In genomic region chr20:4519530-4519929, GRCh38 we compare ENCODE assay signal across 10 cellular contexts.
A peak's percentile ranks its signal among the peaks of the same experiment; 100 is the strongest.
DNase-seq lines count a peak whose midpoint lies in the region; ATAC-seq and TF ChIP-seq lines count a peak whose summit lies in the region.
"Had no signal": no experiment of that assay in that cellular context is flagged by ENCODE, and none has a peak within 500 bp of the region (broad histone marks: within the 10 kb centered on the region; RNA-seq: fewer than 3 reads in every experiment).

No MANE protein-coding gene starts in this region.

- H3K27ac Mint-ChIP-seq in T-helper 2 cell treated with Interferon-gamma antibody and Interleukin-4, amounts not matched to agents 5 μg/mL and 100 μg/mL, for 36 hours = no peak overlapping the region
- H3K27ac Mint-ChIP-seq in stimulated activated memory B cell treated with anti-CD40 and anti-IgM and Interleukin-4, amounts not matched to agents 10 μg/mL and 1 μg/mL and 100 μg/mL, for 72 hours = no peak overlapping the region
- H3K27ac Mint-ChIP-seq: activated naive CD4-positive, alpha-beta T cell treated with anti-CD3 and anti-CD28 coated beads, Interleukin-2, amount 50 U/mL, for 24 hours; IgD-negative memory B cell had no signal

- no peaks in the 10 kb centered on the region for H3K4me1 Mint-ChIP-seq in T-helper 2 cell treated with Interferon-gamma antibody and Interleukin-4, amounts not matched to agents 5 μg/mL and 100 μg/mL, for 36 hours (ENCODE audit: low read depth)
- H3K4me1 Mint-ChIP-seq in stimulated activated memory B cell treated with anti-CD40 and anti-IgM and Interleukin-4, amounts not matched to agents 10 μg/mL and 1 μg/mL and 100 μg/mL, for 72 hours = no peaks in the 10 kb centered on the region
- H3K4me1 Mint-ChIP-seq: activated naive CD4-positive, alpha-beta T cell treated with anti-CD3 and anti-CD28 coated beads, Interleukin-2, amount 50 U/mL, for 24 hours; IgD-negative memory B cell had no signal

- H3K4me3 ChIP-seq in AG04449 (ENCODE audit: low read depth, low read length) = no peak overlapping the region

- H3K9me3 Mint-ChIP-seq in T-helper 2 cell treated with Interferon-gamma antibody and Interleukin-4, amounts not matched to agents 5 μg/mL and 100 μg/mL, for 36 hours = no peaks in the 10 kb centered on the region
- H3K9me3 Mint-ChIP-seq in stimulated activated memory B cell treated with anti-CD40 and anti-IgM and Interleukin-4, amounts not matched to agents 10 μg/mL and 1 μg/mL and 100 μg/mL, for 72 hours = peaks cover 5% of the 10 kb centered on the region
- H3K9me3 Mint-ChIP-seq: activated naive CD4-positive, alpha-beta T cell treated with anti-CD3 and anti-CD28 coated beads, Interleukin-2, amount 50 U/mL, for 24 hours had no signal

- no peaks in the 10 kb centered on the region for H3K36me3 Mint-ChIP-seq in T-helper 2 cell treated with Interferon-gamma antibody and Interleukin-4, amounts not matched to agents 5 μg/mL and 100 μg/mL, for 36 hours (ENCODE audit: low read depth)
- H3K36me3 Mint-ChIP-seq in stimulated activated memory B cell treated with anti-CD40 and anti-IgM and Interleukin-4, amounts not matched to agents 10 μg/mL and 1 μg/mL and 100 μg/mL, for 72 hours = no peaks in the 10 kb centered on the region
- H3K36me3 Mint-ChIP-seq: activated naive CD4-positive, alpha-beta T cell treated with anti-CD3 and anti-CD28 coated beads, Interleukin-2, amount 50 U/mL, for 24 hours had no signal

- H3K4me3 Mint-ChIP-seq in T-helper 2 cell treated with Interferon-gamma antibody and Interleukin-4, amounts not matched to agents 5 μg/mL and 100 μg/mL, for 36 hours = no peak overlapping the region
- H3K4me3 Mint-ChIP-seq in stimulated activated memory B cell treated with anti-CD40 and anti-IgM and Interleukin-4, amounts not matched to agents 10 μg/mL and 1 μg/mL and 100 μg/mL, for 72 hours = no peak overlapping the region
- H3K4me3 Mint-ChIP-seq: activated naive CD4-positive, alpha-beta T cell treated with anti-CD3 and anti-CD28 coated beads, Interleukin-2, amount 50 U/mL, for 24 hours; IgD-negative memory B cell had no signal

- POLR2A ChIA-PET in AG04449 (lab: Yijun Ruan, JAX) = no interaction called here

- TF ChIP-seq CTCF in AG04449 (IDR thresholded peaks at IDR 0.05; ENCODE audit: insufficient read depth, low read length, missing control alignments) (peak; percentile 3), GM13976 (IDR thresholded peaks at IDR 0.05; ENCODE audit: borderline replicate concordance, control extremely low read depth, extremely low read depth, insufficient read depth, missing control alignments) (peak; percentile 41)

- H3K27me3 Mint-ChIP-seq in T-helper 2 cell treated with Interferon-gamma antibody and Interleukin-4, amounts not matched to agents 5 μg/mL and 100 μg/mL, for 36 hours (ENCODE audit: low read depth) = no peaks in the 10 kb centered on the region
- H3K27me3 Mint-ChIP-seq in stimulated activated memory B cell treated with anti-CD40 and anti-IgM and Interleukin-4, amounts not matched to agents 10 μg/mL and 1 μg/mL and 100 μg/mL, for 72 hours = peaks cover 48% of the 10 kb centered on the region

- in situ Hi-C loops in GM13976 (cut with MboI; ENCODE audit: low sequenced_read_pairs, unreplicated experiment) = no loop called here

- DNase-seq in AG04449 (ENCODE audit: low read depth, low spot score) (no peak), GM13976 (ENCODE audit: low spot score) (peak; percentile 42), iPS DF 4.7 (ENCODE audit: extremely low read depth, low spot score) (peak; percentile 58), putamen (ENCODE audit: low spot score) (no peak)
- peak; percentile 6 for DNase-seq in T-helper 2 cell treated with Interferon-gamma antibody and Interleukin-4, amounts not matched to agents 5 μg/mL and 100 μg/mL, for 36 hours (ENCODE audit: low spot score)

- CTCF ChIA-PET in AG04449 (lab: Yijun Ruan, JAX) = interaction anchor here (1.5 kb wide), 1 partner anchor 269 kb away, joined by 4 read pairs; no protein-coding TSS in a partner anchor

- no peak for ATAC-seq in stimulated activated memory B cell treated with anti-CD40 and anti-IgM and Interleukin-4, amounts not matched to agents 10 μg/mL and 1 μg/mL and 100 μg/mL, for 72 hours
- ATAC-seq in HG03095 (IDR thresholded peaks at IDR 0.05; ENCODE audit: unreplicated experiment) (no peak), GM18498 (IDR thresholded peaks at IDR 0.05; ENCODE audit: unreplicated experiment) (no peak)

Comparison
In these comparisons a context has a peak if more than half of its experiments do, and no peak if none do; other contexts are left out.
1. DNase-seq: peak in GM13976 (single experiment), T-helper 2 cell treated with Interferon-gamma antibody and Interleukin-4, amounts not matched to agents 5 μg/mL and 100 μg/mL, for 36 hours (single experiment) and iPS DF 4.7 (single experiment); none in AG04449 (single experiment) and putamen (single experiment).